1 cellular context compared by ENCODE assay signal in the genomic region with DNA sequence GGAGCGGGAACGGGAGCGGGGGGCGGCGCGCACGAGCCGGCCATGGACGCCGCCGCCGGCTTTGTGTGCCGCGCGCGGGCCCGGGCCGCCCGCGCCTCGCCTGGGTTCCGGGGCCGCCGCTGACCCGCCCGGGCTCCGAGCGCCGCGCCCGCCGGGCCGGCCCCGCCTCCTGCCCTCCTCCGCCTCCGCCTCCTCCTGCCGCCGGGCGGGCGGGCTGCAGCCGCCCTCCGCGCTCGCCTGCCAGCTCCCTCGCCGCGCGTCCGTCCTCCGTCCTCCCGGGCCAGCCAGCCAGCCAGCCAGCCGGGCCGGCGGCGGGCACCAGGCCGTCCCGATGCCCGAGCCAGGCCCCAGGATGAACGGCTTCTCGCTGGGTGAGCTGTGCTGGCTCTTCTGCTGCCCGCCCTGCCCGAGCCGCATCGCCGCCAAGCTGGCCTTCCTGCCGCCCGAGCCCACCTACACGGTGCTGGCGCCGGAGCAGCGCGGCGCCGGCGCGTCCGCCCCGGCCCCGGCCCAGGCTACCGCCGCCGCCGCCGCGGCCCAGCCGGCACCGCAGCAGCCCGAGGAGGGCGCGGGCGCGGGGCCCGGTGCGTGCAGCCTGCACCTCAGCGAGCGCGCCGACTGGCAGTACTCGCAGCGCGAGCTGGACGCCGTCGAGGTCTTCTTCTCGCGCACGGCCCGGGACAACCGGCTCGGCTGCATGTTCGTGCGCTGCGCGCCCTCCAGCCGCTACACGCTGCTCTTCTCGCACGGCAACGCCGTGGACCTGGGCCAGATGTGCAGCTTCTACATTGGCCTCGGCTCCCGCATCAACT.
A peak's percentile ranks its signal among the peaks of the same experiment; 100 is the strongest.
TF ChIP-seq lines count a peak whose summit lies in the region.

A gene (plus strand): TSS at position 212 of the 812 bp plus-strand sequence. CDS start 120 bp downstream, at position 332.

TF ChIP-seq in HepG2, 621 proteins besides CTCF, POLR2A, EP300 and RAD21 (continued from another document):
- TF ChIP-seq, protein P1, sequence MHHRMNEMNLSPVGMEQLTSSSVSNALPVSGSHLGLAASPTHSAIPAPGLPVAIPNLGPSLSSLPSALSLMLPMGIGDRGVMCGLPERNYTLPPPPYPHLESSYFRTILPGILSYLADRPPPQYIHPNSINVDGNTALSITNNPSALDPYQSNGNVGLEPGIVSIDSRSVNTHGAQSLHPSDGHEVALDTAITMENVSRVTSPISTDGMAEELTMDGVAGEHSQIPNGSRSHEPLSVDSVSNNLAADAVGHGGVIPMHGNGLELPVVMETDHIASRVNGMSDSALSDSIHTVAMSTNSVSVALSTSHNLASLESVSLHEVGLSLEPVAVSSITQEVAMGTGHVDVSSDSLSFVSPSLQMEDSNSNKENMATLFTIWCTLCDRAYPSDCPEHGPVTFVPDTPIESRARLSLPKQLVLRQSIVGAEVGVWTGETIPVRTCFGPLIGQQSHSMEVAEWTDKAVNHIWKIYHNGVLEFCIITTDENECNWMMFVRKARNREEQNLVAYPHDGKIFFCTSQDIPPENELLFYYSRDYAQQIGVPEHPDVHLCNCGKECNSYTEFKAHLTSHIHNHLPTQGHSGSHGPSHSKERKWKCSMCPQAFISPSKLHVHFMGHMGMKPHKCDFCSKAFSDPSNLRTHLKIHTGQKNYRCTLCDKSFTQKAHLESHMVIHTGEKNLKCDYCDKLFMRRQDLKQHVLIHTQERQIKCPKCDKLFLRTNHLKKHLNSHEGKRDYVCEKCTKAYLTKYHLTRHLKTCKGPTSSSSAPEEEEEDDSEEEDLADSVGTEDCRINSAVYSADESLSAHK (CRISPR knock-in tag; IDR thresholded peaks at IDR 0.05; ENCODE audit: borderline replicate concordance): no peak
- peak; percentile 28 for TF ChIP-seq ZNF883 (CRISPR knock-in tag; IDR thresholded peaks at IDR 0.05; ENCODE audit: not compliant biosample characterization)
- no peak for TF ChIP-seq ZNF446 (CRISPR knock-in tag; IDR thresholded peaks at IDR 0.05)
- TF ChIP-seq ZNF225 (CRISPR knock-in tag; IDR thresholded peaks at IDR 0.05): no peak
- TF ChIP-seq RNF2 (conservative IDR thresholded peaks at IDR 0.05; ENCODE audit: low read depth): no peak
- TF ChIP-seq HOXA9 (CRISPR knock-in tag; IDR thresholded peaks at IDR 0.05; ENCODE audit: borderline replicate concordance): peak; percentile 32; the same call in 1 of the 2 replicates
- TF ChIP-seq ZNF17 (CRISPR knock-in tag; IDR thresholded peaks at IDR 0.05): no peak
- TF ChIP-seq, protein P2, sequence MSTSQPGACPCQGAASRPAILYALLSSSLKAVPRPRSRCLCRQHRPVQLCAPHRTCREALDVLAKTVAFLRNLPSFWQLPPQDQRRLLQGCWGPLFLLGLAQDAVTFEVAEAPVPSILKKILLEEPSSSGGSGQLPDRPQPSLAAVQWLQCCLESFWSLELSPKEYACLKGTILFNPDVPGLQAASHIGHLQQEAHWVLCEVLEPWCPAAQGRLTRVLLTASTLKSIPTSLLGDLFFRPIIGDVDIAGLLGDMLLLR (CRISPR knock-in tag; IDR thresholded peaks at IDR 0.05): 0 out of 2 replicates have a peak, but pooled peaks have one; percentile 38
- no peak for TF ChIP-seq NFATC3 (CRISPR knock-in tag; IDR thresholded peaks at IDR 0.05)
- TF ChIP-seq ZNF432 (CRISPR knock-in tag; IDR thresholded peaks at IDR 0.05; ENCODE audit: borderline replicate concordance): no peak
- TF ChIP-seq, protein P3, sequence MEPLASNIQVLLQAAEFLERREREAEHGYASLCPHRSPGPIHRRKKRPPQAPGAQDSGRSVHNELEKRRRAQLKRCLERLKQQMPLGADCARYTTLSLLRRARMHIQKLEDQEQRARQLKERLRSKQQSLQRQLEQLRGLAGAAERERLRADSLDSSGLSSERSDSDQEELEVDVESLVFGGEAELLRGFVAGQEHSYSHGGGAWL (CRISPR knock-in tag; IDR thresholded peaks at IDR 0.05): no peak
- TF ChIP-seq ZNF746 (CRISPR knock-in tag; IDR thresholded peaks at IDR 0.05): no peak; the same call in 1 of the 2 replicates
- no peak for TF ChIP-seq THYN1 (CRISPR knock-in tag; IDR thresholded peaks at IDR 0.05; ENCODE audit: borderline replicate concordance, low read depth)
- no peak for TF ChIP-seq TP53 (CRISPR knock-in tag; conservative IDR thresholded peaks at IDR 0.05)
- TF ChIP-seq KDM3A (CRISPR knock-in tag; IDR thresholded peaks at IDR 0.05; ENCODE audit: low read depth): no peak
- TF ChIP-seq, protein P4, sequence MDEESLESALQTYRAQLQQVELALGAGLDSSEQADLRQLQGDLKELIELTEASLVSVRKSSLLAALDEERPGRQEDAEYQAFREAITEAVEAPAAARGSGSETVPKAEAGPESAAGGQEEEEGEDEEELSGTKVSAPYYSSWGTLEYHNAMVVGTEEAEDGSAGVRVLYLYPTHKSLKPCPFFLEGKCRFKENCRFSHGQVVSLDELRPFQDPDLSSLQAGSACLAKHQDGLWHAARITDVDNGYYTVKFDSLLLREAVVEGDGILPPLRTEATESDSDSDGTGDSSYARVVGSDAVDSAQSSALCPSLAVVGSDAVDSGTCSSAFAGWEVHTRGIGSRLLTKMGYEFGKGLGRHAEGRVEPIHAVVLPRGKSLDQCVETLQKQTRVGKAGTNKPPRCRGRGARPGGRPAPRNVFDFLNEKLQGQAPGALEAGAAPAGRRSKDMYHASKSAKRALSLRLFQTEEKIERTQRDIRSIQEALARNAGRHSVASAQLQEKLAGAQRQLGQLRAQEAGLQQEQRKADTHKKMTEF (CRISPR knock-in tag; IDR thresholded peaks at IDR 0.05): peak; percentile 41; the same call in 1 of the 2 replicates
- no peak; the same call in 1 of the 2 replicates for TF ChIP-seq ZNF790 (CRISPR knock-in tag; IDR thresholded peaks at IDR 0.05; ENCODE audit: borderline replicate concordance)
- TF ChIP-seq ZNF136 (CRISPR knock-in tag; IDR thresholded peaks at IDR 0.05; ENCODE audit: low read depth): no peak
- TF ChIP-seq, protein P5, sequence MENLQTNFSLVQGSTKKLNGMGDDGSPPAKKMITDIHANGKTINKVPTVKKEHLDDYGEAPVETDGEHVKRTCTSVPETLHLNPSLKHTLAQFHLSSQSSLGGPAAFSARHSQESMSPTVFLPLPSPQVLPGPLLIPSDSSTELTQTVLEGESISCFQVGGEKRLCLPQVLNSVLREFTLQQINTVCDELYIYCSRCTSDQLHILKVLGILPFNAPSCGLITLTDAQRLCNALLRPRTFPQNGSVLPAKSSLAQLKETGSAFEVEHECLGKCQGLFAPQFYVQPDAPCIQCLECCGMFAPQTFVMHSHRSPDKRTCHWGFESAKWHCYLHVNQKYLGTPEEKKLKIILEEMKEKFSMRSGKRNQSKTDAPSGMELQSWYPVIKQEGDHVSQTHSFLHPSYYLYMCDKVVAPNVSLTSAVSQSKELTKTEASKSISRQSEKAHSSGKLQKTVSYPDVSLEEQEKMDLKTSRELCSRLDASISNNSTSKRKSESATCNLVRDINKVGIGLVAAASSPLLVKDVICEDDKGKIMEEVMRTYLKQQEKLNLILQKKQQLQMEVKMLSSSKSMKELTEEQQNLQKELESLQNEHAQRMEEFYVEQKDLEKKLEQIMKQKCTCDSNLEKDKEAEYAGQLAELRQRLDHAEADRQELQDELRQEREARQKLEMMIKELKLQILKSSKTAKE (CRISPR knock-in tag; IDR thresholded peaks at IDR 0.05; ENCODE audit: borderline replicate concordance): no peak
- TF ChIP-seq ZNF777 (CRISPR knock-in tag; IDR thresholded peaks at IDR 0.05): peak; percentile 97
- peak; percentile 35 for TF ChIP-seq ZFX (CRISPR knock-in tag; IDR thresholded peaks at IDR 0.05; ENCODE audit: low read depth)
- TF ChIP-seq KDM4B (CRISPR knock-in tag; IDR thresholded peaks at IDR 0.05): no peak
- TF ChIP-seq, protein P6, sequence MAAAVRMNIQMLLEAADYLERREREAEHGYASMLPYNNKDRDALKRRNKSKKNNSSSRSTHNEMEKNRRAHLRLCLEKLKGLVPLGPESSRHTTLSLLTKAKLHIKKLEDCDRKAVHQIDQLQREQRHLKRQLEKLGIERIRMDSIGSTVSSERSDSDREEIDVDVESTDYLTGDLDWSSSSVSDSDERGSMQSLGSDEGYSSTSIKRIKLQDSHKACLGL (CRISPR knock-in tag; IDR thresholded peaks at IDR 0.05): peak; percentile 62
